8 cellular contexts compared by ENCODE assay signal in the genomic region with DNA sequence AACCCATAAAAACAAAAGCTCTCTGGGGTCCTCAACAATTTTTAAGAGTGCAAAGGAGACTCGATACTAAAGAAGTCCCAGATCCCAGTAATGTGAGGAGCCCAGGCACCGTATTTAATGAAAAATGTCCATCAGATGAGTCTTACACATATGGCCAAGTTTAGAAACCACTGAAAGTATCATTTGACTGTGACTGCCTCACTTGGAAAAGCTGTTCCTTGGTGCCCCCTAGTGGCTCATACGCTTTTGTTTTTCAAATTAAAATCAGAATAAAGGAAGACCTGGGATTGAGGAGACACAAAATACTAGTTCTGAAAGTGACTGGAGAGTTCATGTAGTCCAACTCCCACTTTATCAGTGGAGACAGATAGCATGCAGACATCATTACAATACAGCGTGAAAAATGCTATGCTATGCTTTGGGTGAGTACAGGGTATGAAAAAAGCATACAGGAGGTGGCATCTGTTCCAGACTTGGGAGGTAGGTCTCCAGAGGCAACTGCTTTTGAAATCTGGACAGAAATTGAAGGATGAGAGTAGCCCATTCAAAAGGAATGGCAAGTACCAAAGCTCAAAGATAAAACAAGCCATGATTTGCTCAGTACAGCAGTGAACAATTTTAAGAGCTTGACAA. TPM values are rescaled to one million over a fixed set of nuclear protein-coding genes. Genes with fewer than 3 reads are reported as not detected.
DNase-seq lines count a peak whose midpoint lies in the region; ATAC-seq and TF ChIP-seq lines count a peak whose summit lies in the region.

No MANE protein-coding gene starts in this region.

- no peak overlapping the region for H3K4me3 Mint-ChIP-seq in activated CD4-positive, alpha-beta T cell treated with anti-CD3 and anti-CD28 coated beads, Interleukin-2, amount 10 ng/mL, durations not matched to agents 24 days and 14 days
- no peak overlapping the region for H3K4me3 Mint-ChIP-seq in mesothelial cell of epicardium

- H3K27ac Mint-ChIP-seq in activated CD4-positive, alpha-beta T cell treated with anti-CD3 and anti-CD28 coated beads, Interleukin-2, amount 10 ng/mL, durations not matched to agents 24 days and 14 days = no peak overlapping the region
- no peak overlapping the region for H3K27ac Mint-ChIP-seq in mesothelial cell of epicardium

- H3K27me3 ChIP-seq in dorsolateral prefrontal cortex = no peaks in the 10 kb centered on the region

- peak; percentile 59 to 88 (median 76) for TF ChIP-seq CTCF in dorsolateral prefrontal cortex (IDR thresholded peaks at IDR 0.05 in 54 of 56, conservative IDR thresholded peaks at IDR 0.05 in 2 of 56; ENCODE audit: low read depth in 1 of 56, partially characterized antibody in 56 of 56)
- TF ChIP-seq CTCF in mesothelial cell of epicardium (IDR thresholded peaks at IDR 0.05; ENCODE audit: unreplicated experiment) = peak; percentile 79

- no peak overlapping the region for H3K4me3 ChIP-seq in dorsolateral prefrontal cortex

- DNase-seq in Caki2 (ENCODE audit: low read depth) (peak; percentile 43), NCI-H524 (lab: John Stamatoyannopoulos, UW) (peak; percentile 65 to 86), dorsolateral prefrontal cortex (peak in 7 of 10 donors; percentile 32 to 79 (median 43)), mesothelial cell of epicardium (ENCODE audit: low spot score in 2 of 2, unreplicated experiment in 2 of 2) (peak in 1 of 2 experiments; percentile 69)
- DNase-seq in activated CD4-positive, alpha-beta T cell treated with anti-CD3 and anti-CD28 coated beads, Interleukin-2, amount 10 ng/mL, durations not matched to agents 24 days and 14 days = peak; percentile 88
- peak; percentile 41 for DNase-seq in stimulated activated CD8-positive, alpha-beta memory T cell treated with anti-CD3 and anti-CD28 coated beads, Interleukin-4, amount 100 ng/mL, for 24 hours (ENCODE audit: low read depth)

- H3K27me3 Mint-ChIP-seq in activated CD4-positive, alpha-beta T cell treated with anti-CD3 and anti-CD28 coated beads, Interleukin-2, amount 10 ng/mL, durations not matched to agents 24 days and 14 days = no peaks in the 10 kb centered on the region
- H3K27me3 Mint-ChIP-seq in mesothelial cell of epicardium (ENCODE audit: low read depth) = no peaks in the 10 kb centered on the region

- in situ Hi-C loops in Caki2 (cut with HindIII; ENCODE audit: low pct_unique_long_range_greater_than_20kb, low sequenced_read_pairs) = no loop called here

- ATAC-seq in GM19452 (IDR thresholded peaks at IDR 0.05; ENCODE audit: unreplicated experiment) (peak; percentile 89), HG03521 (IDR thresholded peaks at IDR 0.05; ENCODE audit: unreplicated experiment) (peak; percentile 81)

- H3K27ac ChIP-seq in dorsolateral prefrontal cortex = no peak overlapping the region

- peaks cover 26% of the 10 kb centered on the region for H3K36me3 Mint-ChIP-seq in activated CD4-positive, alpha-beta T cell treated with anti-CD3 and anti-CD28 coated beads, Interleukin-2, amount 10 ng/mL, durations not matched to agents 24 days and 14 days (ENCODE audit: low read depth)
- peaks cover 14% of the 10 kb centered on the region for H3K36me3 Mint-ChIP-seq in mesothelial cell of epicardium

- intact Hi-C loops in activated CD4-positive, alpha-beta T cell treated with anti-CD3 and anti-CD28 coated beads, Interleukin-2, amount 10 ng/mL, durations not matched to agents 24 days and 14 days (cut with micrococcal nuclease) = loop anchor here (1.0 to 10.0 kb wide), 4 partner anchors 138 to 383 kb away; no protein-coding TSS in a partner anchor
- intact Hi-C loops in dorsolateral prefrontal cortex (cut with DNase I) = loop anchor here in 1 of 2 donors (5.0 to 10.0 kb wide), 2 partner anchors 141 to 383 kb away; no protein-coding TSS in a partner anchor

- H3K4me1 Mint-ChIP-seq in activated CD4-positive, alpha-beta T cell treated with anti-CD3 and anti-CD28 coated beads, Interleukin-2, amount 10 ng/mL, durations not matched to agents 24 days and 14 days = no peaks in the 10 kb centered on the region
- no peaks in the 10 kb centered on the region for H3K4me1 Mint-ChIP-seq in mesothelial cell of epicardium

- no peaks in the 10 kb centered on the region for H3K9me3 Mint-ChIP-seq in activated CD4-positive, alpha-beta T cell treated with anti-CD3 and anti-CD28 coated beads, Interleukin-2, amount 10 ng/mL, durations not matched to agents 24 days and 14 days
- no peaks in the 10 kb centered on the region for H3K9me3 Mint-ChIP-seq in mesothelial cell of epicardium

RNA-seq across cellular contexts. Expression of gene GDAP2, which starts 33.8 kb away (rescaled TPM):
- 5.7 and 14.5 TPM in 2 replicates for total RNA-seq in Caki2 (2014; rRNA removed; shearing (Covaris generic); ENCODE audit: low replicate concordance)
- total RNA-seq in activated CD4-positive, alpha-beta T cell treated with anti-CD3 and anti-CD28 coated beads, Interleukin-2, amount 10 ng/mL, durations not matched to agents 24 days and 14 days = 22.2 and 25.7 TPM in 2 replicates
- total RNA-seq in dorsolateral prefrontal cortex = 10 to 100 TPM; 35.6 to 66.1 (median 48.2) TPM
- 23.8 to 26.5 TPM (median 25.9 TPM) in 3 replicates for total RNA-seq in mesothelial cell of epicardium

RNA-seq across cellular contexts. Expression of gene WDR3, which starts 33.9 kb away (rescaled TPM):
- 19.3 and 21.9 TPM in 2 replicates for total RNA-seq in Caki2 (2014; rRNA removed; shearing (Covaris generic); ENCODE audit: low replicate concordance)
- 79.8 and 81.7 TPM in 2 replicates for total RNA-seq in activated CD4-positive, alpha-beta T cell treated with anti-CD3 and anti-CD28 coated beads, Interleukin-2, amount 10 ng/mL, durations not matched to agents 24 days and 14 days
- total RNA-seq in dorsolateral prefrontal cortex (10 to 100 TPM in 109 of 120 experiments, 1 to 10 TPM in 11; 6.8 to 23.9 (median 14.0) TPM), mesothelial cell of epicardium (29.4 to 31.2 TPM (median 29.7 TPM) in 3 replicates)
